In genomic region chr7:87213801-87214200, GRCh38 we compare ENCODE assay signal across 1 cellular context.
TF ChIP-seq lines count a peak whose summit lies in the region.

No MANE protein-coding gene starts in this region.

TF ChIP-seq in GM12878, 131 proteins besides CTCF, POLR2A, EP300 and RAD21:
- TF ChIP-seq POLR2AphosphoS2 (IDR thresholded peaks at IDR 0.05; ENCODE audit: low read depth, low read length) = peak; percentile 2; the same call in 1 of the 2 replicates
- TF ChIP-seq NFXL1 (IDR thresholded peaks at IDR 0.05; ENCODE audit: borderline replicate concordance) = no peak
- no peak for TF ChIP-seq MLLT1 (IDR thresholded peaks at IDR 0.05)
- peak; percentile 32; the same call in 1 of the 2 replicates for TF ChIP-seq EED (IDR thresholded peaks at IDR 0.05; ENCODE audit: low read depth)
- TF ChIP-seq CHD4 (IDR thresholded peaks at IDR 0.05) = no peak
